Comparison of ENCODE assay signal across 8 cellular contexts in the genomic region with DNA sequence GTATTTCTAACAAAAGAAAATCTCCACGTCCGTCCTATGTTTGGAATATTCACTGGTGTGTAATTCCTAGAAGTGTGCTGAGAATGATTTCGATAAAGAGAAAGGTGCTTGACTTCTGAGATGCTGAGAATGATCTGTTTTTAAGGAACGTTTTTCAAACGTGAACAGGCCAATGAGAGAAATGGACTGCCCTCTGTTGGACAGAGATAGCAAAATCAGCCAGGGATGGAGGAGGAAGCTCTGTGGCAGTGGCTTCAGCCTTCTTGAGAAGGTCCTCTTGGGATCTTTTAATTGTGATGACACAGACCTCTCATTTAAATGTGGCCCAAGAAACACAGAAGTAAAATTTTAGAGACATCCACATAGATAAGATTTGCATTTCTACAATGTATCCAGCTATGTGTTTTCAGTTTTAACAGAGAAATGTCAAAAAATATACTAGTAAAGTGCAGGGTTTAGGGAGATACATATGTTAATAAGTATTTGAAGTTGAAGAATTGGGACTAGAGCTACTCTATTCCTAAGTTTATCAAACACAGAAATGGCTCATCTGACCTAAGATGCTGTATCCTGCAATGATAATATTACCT.
DNase-seq lines count a peak whose midpoint lies in the region; ATAC-seq and TF ChIP-seq lines count a peak whose summit lies in the region.

No MANE protein-coding gene starts in this region.

- intact Hi-C loops in IMR-90 (cut with micrococcal nuclease), result loop anchor here (1.0 to 5.0 kb wide), 3 partner anchors 519 to 770 kb away; no protein-coding TSS in a partner anchor
- intact Hi-C loops in gastrocnemius medialis (cut with DNase I; ENCODE audit: low total_unique reads), result no loop called here

- H3K27ac Mint-ChIP-seq in osteocyte (ENCODE audit: unreplicated experiment), result no peak overlapping the region

- no peak overlapping the region for H2AK5ac ChIP-seq in IMR-90 (ENCODE audit: low read depth, low read length)

- H3K4me1 ChIP-seq in IMR-90 (ENCODE audit: control insufficient read depth, insufficient read depth, low read length), result 0 out of 2 replicates have a peak, but pooled peaks cover under 1% of the 10 kb centered on the region
- H3K4me1 ChIP-seq in fibroblast of lung (ENCODE audit: control insufficient read depth, extremely low read depth, insufficient read depth, low read length), result no peaks in the 10 kb centered on the region
- H3K4me1 ChIP-seq in gastrocnemius medialis, result no peaks in the 10 kb centered on the region

- H3K23ac ChIP-seq in IMR-90 (ENCODE audit: low read depth, low read length), result no peak overlapping the region

- H3K4me3 ChIP-seq in IMR-90 (ENCODE audit: insufficient read depth, low read depth, low read length) (no peak overlapping the region), fibroblast of lung (replicated peaks in 1 of 4; ENCODE audit: control extremely low read depth in 1 of 4, insufficient read depth in 1 of 4, low read depth in 3 of 4, low read length in 4 of 4) (no peak overlapping the region), gastrocnemius medialis (no peak overlapping the region)

- TF ChIP-seq CTCF in GM20000 (IDR thresholded peaks at IDR 0.05; ENCODE audit: extremely low read depth, missing control alignments), result peak; percentile 66
- TF ChIP-seq CTCF in IMR-90 (conservative IDR thresholded peaks at IDR 0.05; ENCODE audit: low read depth, low read length), result peak; percentile 63
- TF ChIP-seq CTCF in RWPE1 (conservative IDR thresholded peaks at IDR 0.05; ENCODE audit: low read depth), result peak; percentile 50
- peak; percentile 69 to 84 for TF ChIP-seq CTCF in fibroblast of lung (conservative IDR thresholded peaks at IDR 0.05 in 1 of 2, IDR thresholded peaks at IDR 0.05 in 1 of 2; ENCODE audit: low read depth in 1 of 2, low read length in 2 of 2)
- TF ChIP-seq CTCF in osteocyte (IDR thresholded peaks at IDR 0.05), result peak; percentile 77
- TF ChIP-seq CTCF in gastrocnemius medialis (IDR thresholded peaks at IDR 0.05 in 4 of 5, conservative IDR thresholded peaks at IDR 0.05 in 1 of 5), result no peak

- ATAC-seq in IMR-90 (ENCODE audit: low read depth) (peak; percentile 85), gastrocnemius medialis (no peak)

- H4K91ac ChIP-seq in IMR-90 (ENCODE audit: insufficient read depth, low read depth, low read length), result no peak overlapping the region

- H3K4me2 ChIP-seq in IMR-90 (ENCODE audit: low read depth, low read length), result no peak overlapping the region
- H3K4me2 ChIP-seq in fibroblast of lung (ENCODE audit: extremely low read depth, insufficient read depth, low read length), result no peak overlapping the region

- H3K27ac ChIP-seq in IMR-90 (ENCODE audit: insufficient read depth, low read length) (no peak overlapping the region), RWPE1 (no peak overlapping the region), fibroblast of lung (ENCODE audit: insufficient read depth, low read length) (no peak overlapping the region), gastrocnemius medialis (no peak overlapping the region)

- BruUV-seq in IMR-90 (replicated peaks; lab: Mats Ljungman, UMichigan), result no TSS peak

- no peaks in the 10 kb centered on the region for H3K36me3 Mint-ChIP-seq in osteocyte (ENCODE audit: unreplicated experiment)

- H3K79me1 ChIP-seq in IMR-90 (ENCODE audit: low read depth in 1 of 2, low read length in 2 of 2), result no peaks in the 10 kb centered on the region

- no peaks in the 10 kb centered on the region for H3K4me1 Mint-ChIP-seq in osteocyte (ENCODE audit: unreplicated experiment)

- POLR2A ChIA-PET in IMR-90 (lab: Charles Lee; ENCODE audit: unreplicated experiment), result no interaction called here
- POLR2A ChIA-PET in RWPE1 (lab: Yijun Ruan, JAX; ENCODE audit: low non-redundant PET), result no interaction called here

- H3K18ac ChIP-seq in IMR-90 (ENCODE audit: low read depth, low read length), result no peak overlapping the region

- no peak overlapping the region for H2AFZ ChIP-seq in IMR-90 (replicated peaks; ENCODE audit: low read length, poor library complexity)
- H2AFZ ChIP-seq in fibroblast of lung (ENCODE audit: low read length), result no peak overlapping the region

- no peak overlapping the region for H2BK20ac ChIP-seq in IMR-90 (ENCODE audit: low read depth, low read length)

- peaks cover 43% of the 10 kb centered on the region for H3K27me3 ChIP-seq in IMR-90 (ENCODE audit: control insufficient read depth, insufficient read depth, low read length)
- H3K27me3 ChIP-seq in fibroblast of lung (ENCODE audit: control insufficient read depth, insufficient read depth, low read length), result peaks cover 11% of the 10 kb centered on the region
- peaks cover 0 to 11% (median 2%) of the 10 kb centered on the region in 3 donors for H3K27me3 ChIP-seq in gastrocnemius medialis

- H3K36me3 ChIP-seq in IMR-90 (ENCODE audit: control insufficient read depth, insufficient read depth, low read length), result no peaks in the 10 kb centered on the region
- H3K36me3 ChIP-seq in fibroblast of lung (ENCODE audit: control insufficient read depth, insufficient read depth, low read length), result no peaks in the 10 kb centered on the region
- H3K36me3 ChIP-seq in gastrocnemius medialis, result no peaks in the 10 kb centered on the region

- peak; percentile 65 for TF ChIP-seq RAD21 in IMR-90 (IDR thresholded peaks at IDR 0.05; ENCODE audit: low read length)

- no peaks in the 10 kb centered on the region for H3K79me2 ChIP-seq in fibroblast of lung (ENCODE audit: control insufficient read depth, insufficient read depth, low read length)

- H4K20me1 ChIP-seq in IMR-90 (ENCODE audit: insufficient read depth, low read length) (no peaks in the 10 kb centered on the region), fibroblast of lung (ENCODE audit: control insufficient read depth, extremely low read depth, insufficient read depth, low read length) (no peaks in the 10 kb centered on the region)

- dilution Hi-C loops in IMR-90 (cut with HindIII; ENCODE audit: low sequenced_read_pairs, unreplicated experiment), result no loop called here

- DNase-seq in NCI-H1436 (lab: John Stamatoyannopoulos, UW), result peak; percentile 19
- no peak for DNase-seq in NCI-H1436 treated with DMSO at 0.1 percent for 48 hours (lab: John Stamatoyannopoulos, UW)
- peak; percentile 49 for DNase-seq in GM20000 (ENCODE audit: low spot score)
- DNase-seq in IMR-90, result peak; percentile 51
- DNase-seq in RWPE1 (ENCODE audit: low spot score), result peak; percentile 48
- peak; percentile 40 to 55 for DNase-seq in fibroblast of lung (ENCODE audit: low read depth in 2 of 2)
- no peak for DNase-seq in osteocyte (ENCODE audit: extremely low spot score, unreplicated experiment)
- DNase-seq in gastrocnemius medialis, result no peak

- H2BK120ac ChIP-seq in IMR-90 (ENCODE audit: low read depth, low read length), result no peak overlapping the region

- H4K8ac ChIP-seq in IMR-90 (ENCODE audit: low read depth in 2 of 2, low read length in 2 of 2), result no peak overlapping the region

- no peak overlapping the region for H3K14ac ChIP-seq in IMR-90 (replicated peaks; ENCODE audit: low read depth, low read length)

- no CpG with 5 or more reads among the region's 5 CpGs for WGBS in IMR-90 (ENCODE audit: extremely low coverage in 2 of 2, insufficient read length in 1 of 2), 2 experiments

- TF ChIP-seq POLR2A in IMR-90 (IDR thresholded peaks at IDR 0.05; ENCODE audit: low read depth, low read length), result no peak
- TF ChIP-seq POLR2A in gastrocnemius medialis (IDR thresholded peaks at IDR 0.05), result no peak

- no peaks in the 10 kb centered on the region; the same call in 1 of the 2 replicates for H3K9me3 ChIP-seq in IMR-90 (ENCODE audit: control insufficient read depth, insufficient read depth, low read length)
- H3K9me3 ChIP-seq in fibroblast of lung (ENCODE audit: control insufficient read depth, insufficient read depth, low read depth, low read length), result no peaks in the 10 kb centered on the region
- no peaks in the 10 kb centered on the region for H3K9me3 ChIP-seq in gastrocnemius medialis

- H2AK9ac ChIP-seq in IMR-90 (replicated peaks; ENCODE audit: low read depth, low read length, poor library complexity), result no peak overlapping the region

- in situ Hi-C loops in IMR-90 (cut with MboI; ENCODE audit: low sequenced_read_pairs) (no loop called here), gastrocnemius medialis (cut with MboI; ENCODE audit: low sequenced_read_pairs in 4 of 4) (no loop called here)

- H2BK5ac ChIP-seq in IMR-90 (ENCODE audit: low read depth, low read length, poor library complexity, severe bottlenecking), result no peak overlapping the region

- H2BK15ac ChIP-seq in IMR-90 (ENCODE audit: low read depth, low read length), result no peak overlapping the region

- no peak overlapping the region for H4K5ac ChIP-seq in IMR-90 (ENCODE audit: low read depth, low read length)

- CTCF ChIA-PET in IMR-90 (lab: Yijun Ruan, JAX), result interaction anchor here (0.6 to 1.1 kb wide), 11 partner anchors 12 to 1730 kb away, joined by 3 to 6 read pairs (median 3); no protein-coding TSS in a partner anchor
- CTCF ChIA-PET in RWPE1 (lab: Yijun Ruan, JAX), result interaction anchor here (0.5 to 2.0 kb wide), 12 partner anchors 9 to 764 kb away, joined by 3 to 11 read pairs (median 3); no protein-coding TSS in a partner anchor

- no peak overlapping the region for H3K9ac ChIP-seq in IMR-90 (ENCODE audit: low read depth, low read length)
- H3K9ac ChIP-seq in fibroblast of lung (ENCODE audit: insufficient read depth, low read length), result no peak overlapping the region

- H3K9me3 Mint-ChIP-seq in osteocyte (ENCODE audit: unreplicated experiment), result no peaks in the 10 kb centered on the region

- H3K4me3 Mint-ChIP-seq in osteocyte (ENCODE audit: unreplicated experiment), result no peak overlapping the region

- peaks cover 58% of the 10 kb centered on the region for H3K27me3 Mint-ChIP-seq in osteocyte (ENCODE audit: unreplicated experiment)

- peaks cover under 1% of the 10 kb centered on the region; the same call in 1 of the 2 replicates for H3K9me1 ChIP-seq in IMR-90 (ENCODE audit: insufficient read depth, low read length)

- H3K56ac ChIP-seq in IMR-90 (ENCODE audit: extremely low read depth, insufficient read depth, low read length), result no peak overlapping the region

- no peak overlapping the region for H3K4ac ChIP-seq in IMR-90 (ENCODE audit: low read depth, low read length)

TF ChIP-seq in IMR-90, 13 proteins besides CTCF, POLR2A, EP300 and RAD21:
- TF ChIP-seq FOS (IDR thresholded peaks at IDR 0.05; ENCODE audit: low read depth, low read length), result no peak
- peak; percentile 64 for TF ChIP-seq SMC3 (IDR thresholded peaks at IDR 0.05; ENCODE audit: low read depth, low read length)

Comparison
In these comparisons a context has a peak if more than half of its experiments do, and no peak if none do; other contexts are left out.
1. DNase-seq: peak in NCI-H1436 (single experiment), GM20000 (single experiment), IMR-90 (single experiment), RWPE1 (single experiment) and fibroblast of lung (2 of 2); none in NCI-H1436 treated with DMSO at 0.1 percent for 48 hours (single experiment), osteocyte (single experiment) and gastrocnemius medialis (0 of 2).
2. CTCF ChIP-seq: peak in GM20000 (single experiment), IMR-90 (single experiment), RWPE1 (single experiment), fibroblast of lung (2 of 2) and osteocyte (single experiment); none in gastrocnemius medialis (0 of 5).